ENCODE assay signal across 8 cellular contexts in genomic region chr3:14508966-14509795, GRCh38. TPM values are rescaled to one million over a fixed set of nuclear protein-coding genes. Genes with fewer than 3 reads are reported as not detected.
DNase-seq lines count a peak whose midpoint lies in the region; ATAC-seq, FAIRE-seq and TF ChIP-seq lines count a peak whose summit lies in the region.

No MANE protein-coding gene starts in this region.

- H3K27ac ChIP-seq in 22Rv1, result no peak overlapping the region

- TF ChIP-seq POLR2A in GM12892 (IDR thresholded peaks at IDR 0.05; ENCODE audit: low read depth, low read length), result no peak

- DNase-seq in GM12892 (ENCODE audit: insufficient read length), result peak; percentile 87
- peak; percentile 68 for DNase-seq in NAMALWA (ENCODE audit: low spot score)
- peak; percentile 17 for DNase-seq in central memory CD4-positive, alpha-beta T cell
- peak; percentile 80 for DNase-seq in left kidney (ENCODE audit: low read depth, low spot score)
- DNase-seq in stimulated activated CD4-positive, alpha-beta T cell treated with anti-CD3 and anti-CD28 coated beads, TNF-alpha, amount 100 ng/mL, for 24 hours (ENCODE audit: low read depth in 3 of 3), result peak; percentile 51 to 75 (median 56)

- no peak for FAIRE-seq in GM12892 (lab: Jason Lieb, UNC)

- TF ChIP-seq CTCF in 22Rv1 (IDR thresholded peaks at IDR 0.05), result peak; percentile 91

- ATAC-seq in activated CD4-positive, CD25-positive, alpha-beta regulatory T cell treated with anti-CD3 and anti-CD28 coated beads, Interleukin-2, amount 50 U/mL, for 24 hours, result peak; percentile 48 to 49
- ATAC-seq in HG02884 (IDR thresholded peaks at IDR 0.05; ENCODE audit: unreplicated experiment), result no peak

RNA-seq across cellular contexts. Expression of gene GRIP2, which starts 31.0 kb away (rescaled TPM):
- not detected for polyA plus RNA-seq in GM12892 (2012; ENCODE audit: missing spikeins)

Comparison
In these comparisons a context has a peak if more than half of its experiments do, and no peak if none do; other contexts are left out.
1. DNase-seq: peak in every context shown above with its lines; median percentile 87 in GM12892; 80 in left kidney; 68 in NAMALWA; 56 in stimulated activated CD4-positive, alpha-beta T cell treated with anti-CD3 and anti-CD28 coated beads, TNF-alpha, amount 100 ng/mL, for 24 hours; 17 in central memory CD4-positive, alpha-beta T cell.